ENCODE assay signal across 28 cellular contexts in the genomic region with DNA sequence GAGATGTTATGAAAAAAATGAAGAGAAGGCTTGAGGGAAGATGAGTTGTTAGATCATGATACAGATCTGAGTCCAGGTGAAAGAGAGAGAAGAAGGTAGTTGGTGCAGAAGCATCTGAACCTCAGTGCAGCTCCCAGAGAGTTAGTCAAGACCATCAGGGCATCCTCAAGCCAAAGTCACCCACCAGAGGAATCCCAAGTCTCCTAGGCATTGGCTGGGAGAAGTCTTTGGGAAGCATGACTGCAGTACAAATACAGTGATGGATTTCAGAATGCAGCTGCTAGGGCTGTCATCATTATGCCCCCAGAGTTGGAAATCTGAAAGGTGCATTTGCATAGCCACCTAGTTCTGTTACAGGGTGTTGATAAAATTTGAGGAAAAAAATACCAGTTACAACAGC.
"Had no signal": no experiment of that assay in that cellular context is flagged by ENCODE, and none has a peak within 500 bp of the region (broad histone marks: within the 10 kb centered on the region; RNA-seq: fewer than 3 reads in every experiment).

No MANE protein-coding gene starts in this region.

- DNase-seq: stimulated activated CD4-positive, alpha-beta T cell treated with anti-CD3 and anti-CD28 coated beads, Interleukin-2, amount 100 ng/mL, for 48 hours; stimulated activated CD4-positive, alpha-beta T cell treated with anti-CD3 and anti-CD28 coated beads, Interleukin-4, amount 100 ng/mL, for 1 hour; stimulated activated CD4-positive, alpha-beta T cell treated with anti-CD3 and anti-CD28 coated beads, Interleukin-4, amount 100 ng/mL, for 24 hours; stimulated activated CD4-positive, alpha-beta T cell treated with anti-CD3 and anti-CD28 coated beads, Interleukin-4, amount 100 ng/mL, for 4 hours; stimulated activated CD8-positive, alpha-beta memory T cell treated with anti-CD3 and anti-CD28 coated beads, Interleukin-4, amount 100 ng/mL, for 48 hours; stimulated activated naive B cell treated with anti-CD40 and anti-IgM and Interleukin-4, amounts not matched to agents 10 μg/mL and 1 μg/mL and 100 μg/mL, for 72 hours; stimulated activated naive CD4-positive, alpha-beta T cell; stimulated activated naive CD4-positive, alpha-beta T cell treated with Interleukin-2 at 50 U/mL for 16 hours; stimulated activated naive CD8-positive, alpha-beta T cell treated with anti-CD3 and anti-CD28 coated beads, Interleukin-15, amount 100 ng/mL, for 72 hours; stimulated activated naive CD8-positive, alpha-beta T cell treated with anti-CD3 and anti-CD28 coated beads, Interleukin-15, Interleukin-2, amounts not matched to agents 100 U/mL and 50 U/mL, for 24 hours; stomach; substantia nigra; testis; thyroid gland; tibial artery; transverse colon; trophoblast cell; upper lobe of left lung; upper lobe of right lung; uterus had no signal

- H3K27me3 ChIP-seq: testis, thyroid gland, tibial artery, tibial nerve, transverse colon, upper lobe of left lung, upper lobe of right lung, uterus, vagina had no signal

- H3K4me3 ChIP-seq: stomach, suprapubic skin, testis, thoracic aorta, thyroid gland, tibial artery, tibial nerve, transverse colon, upper lobe of left lung, upper lobe of right lung, uterus, vagina had no signal

- H3K9me3 ChIP-seq: stomach, suprapubic skin, testis, thoracic aorta, thyroid gland, tibial artery, upper lobe of left lung, upper lobe of right lung, uterus, vagina had no signal

- H3K9me3 Mint-ChIP-seq: stimulated activated naive CD8-positive, alpha-beta T cell treated with anti-CD3 and anti-CD28 coated beads, Interleukin-15, Interleukin-2, amounts not matched to agents 100 ng/mL and 50 ng/mL, for 24 hours; type B pancreatic cell had no signal

- H3K4me3 Mint-ChIP-seq: stimulated activated effector memory CD8-positive, alpha-beta T cell treated with anti-CD3 and anti-CD28 coated beads, Interleukin-12 subunit alpha, Interleukin-12 subunit beta, amount 100 ng/mL, for 72 hours; stimulated activated memory B cell treated with anti-CD40 and anti-IgM and Interleukin-4, amounts not matched to agents 10 μg/mL and 1 μg/mL and 100 μg/mL, for 72 hours; stimulated activated naive B cell treated with anti-CD40 and anti-IgM and Interleukin-4, amounts not matched to agents 10 μg/mL and 1 μg/mL and 100 μg/mL, for 72 hours; stimulated activated naive CD8-positive, alpha-beta T cell treated with anti-CD3 and anti-CD28 coated beads, Interleukin-15, amount 100 ng/mL, for 72 hours; stimulated activated naive CD8-positive, alpha-beta T cell treated with anti-CD3 and anti-CD28 coated beads, Interleukin-15, Interleukin-2, amounts not matched to agents 100 ng/mL and 50 ng/mL, for 24 hours; type B pancreatic cell had no signal

- H3K36me3 Mint-ChIP-seq: stimulated activated effector memory CD8-positive, alpha-beta T cell treated with anti-CD3 and anti-CD28 coated beads, Interleukin-12 subunit alpha, Interleukin-12 subunit beta, amount 100 ng/mL, for 72 hours; stimulated activated memory B cell treated with anti-CD40 and anti-IgM and Interleukin-4, amounts not matched to agents 10 μg/mL and 1 μg/mL and 100 μg/mL, for 72 hours; stimulated activated naive B cell treated with anti-CD40 and anti-IgM and Interleukin-4, amounts not matched to agents 10 μg/mL and 1 μg/mL and 100 μg/mL, for 72 hours; type B pancreatic cell had no signal

- H3K27ac Mint-ChIP-seq: stimulated activated effector memory CD8-positive, alpha-beta T cell treated with anti-CD3 and anti-CD28 coated beads, Interleukin-12 subunit alpha, Interleukin-12 subunit beta, amount 100 ng/mL, for 72 hours; stimulated activated memory B cell treated with anti-CD40 and anti-IgM and Interleukin-4, amounts not matched to agents 10 μg/mL and 1 μg/mL and 100 μg/mL, for 72 hours; stimulated activated naive B cell treated with anti-CD40 and anti-IgM and Interleukin-4, amounts not matched to agents 10 μg/mL and 1 μg/mL and 100 μg/mL, for 72 hours; stimulated activated naive CD8-positive, alpha-beta T cell treated with anti-CD3 and anti-CD28 coated beads, Interleukin-15, amount 100 ng/mL, for 72 hours; stimulated activated naive CD8-positive, alpha-beta T cell treated with anti-CD3 and anti-CD28 coated beads, Interleukin-15, Interleukin-2, amounts not matched to agents 100 ng/mL and 50 ng/mL, for 24 hours; type B pancreatic cell had no signal

- H3K4me1 ChIP-seq: stomach, suprapubic skin, testis, tibial artery, tibial nerve, transverse colon, upper lobe of left lung, upper lobe of right lung, uterus, vagina had no signal

- H3K4me1 Mint-ChIP-seq: stimulated activated effector memory CD8-positive, alpha-beta T cell treated with anti-CD3 and anti-CD28 coated beads, Interleukin-12 subunit alpha, Interleukin-12 subunit beta, amount 100 ng/mL, for 72 hours; stimulated activated memory B cell treated with anti-CD40 and anti-IgM and Interleukin-4, amounts not matched to agents 10 μg/mL and 1 μg/mL and 100 μg/mL, for 72 hours; stimulated activated naive B cell treated with anti-CD40 and anti-IgM and Interleukin-4, amounts not matched to agents 10 μg/mL and 1 μg/mL and 100 μg/mL, for 72 hours; stimulated activated naive CD8-positive, alpha-beta T cell treated with anti-CD3 and anti-CD28 coated beads, Interleukin-15, amount 100 ng/mL, for 72 hours had no signal

- ATAC-seq: stimulated activated effector memory CD8-positive, alpha-beta T cell treated with anti-CD3 and anti-CD28 coated beads, Interleukin-12 subunit alpha, Interleukin-12 subunit beta, amount 100 ng/mL, for 72 hours; stimulated activated memory B cell treated with anti-CD40 and anti-IgM and Interleukin-4, amounts not matched to agents 10 μg/mL and 1 μg/mL and 100 μg/mL, for 72 hours; stimulated activated naive B cell treated with anti-CD40 and anti-IgM and Interleukin-4, amounts not matched to agents 10 μg/mL and 1 μg/mL and 100 μg/mL, for 72 hours; stimulated activated naive CD8-positive, alpha-beta T cell treated with anti-CD3 and anti-CD28 coated beads, Interleukin-15, amount 100 ng/mL, for 72 hours; stimulated activated naive CD8-positive, alpha-beta T cell treated with anti-CD3 and anti-CD28 coated beads, Interleukin-15, Interleukin-2, amounts not matched to agents 100 U/mL and 50 U/mL, for 24 hours; upper lobe of right lung had no signal

- H3K27ac ChIP-seq: stomach, suprapubic skin, testis, thoracic aorta, thyroid gland, tibial artery, tibial nerve, transverse colon, upper lobe of left lung, upper lobe of right lung, uterus, vagina had no signal

- H3K36me3 ChIP-seq: stomach, suprapubic skin, thoracic aorta, thyroid gland, tibial artery, tibial nerve, transverse colon, upper lobe of left lung, upper lobe of right lung, uterus, vagina had no signal
